20 cellular contexts compared by ENCODE assay signal in the genomic region with DNA sequence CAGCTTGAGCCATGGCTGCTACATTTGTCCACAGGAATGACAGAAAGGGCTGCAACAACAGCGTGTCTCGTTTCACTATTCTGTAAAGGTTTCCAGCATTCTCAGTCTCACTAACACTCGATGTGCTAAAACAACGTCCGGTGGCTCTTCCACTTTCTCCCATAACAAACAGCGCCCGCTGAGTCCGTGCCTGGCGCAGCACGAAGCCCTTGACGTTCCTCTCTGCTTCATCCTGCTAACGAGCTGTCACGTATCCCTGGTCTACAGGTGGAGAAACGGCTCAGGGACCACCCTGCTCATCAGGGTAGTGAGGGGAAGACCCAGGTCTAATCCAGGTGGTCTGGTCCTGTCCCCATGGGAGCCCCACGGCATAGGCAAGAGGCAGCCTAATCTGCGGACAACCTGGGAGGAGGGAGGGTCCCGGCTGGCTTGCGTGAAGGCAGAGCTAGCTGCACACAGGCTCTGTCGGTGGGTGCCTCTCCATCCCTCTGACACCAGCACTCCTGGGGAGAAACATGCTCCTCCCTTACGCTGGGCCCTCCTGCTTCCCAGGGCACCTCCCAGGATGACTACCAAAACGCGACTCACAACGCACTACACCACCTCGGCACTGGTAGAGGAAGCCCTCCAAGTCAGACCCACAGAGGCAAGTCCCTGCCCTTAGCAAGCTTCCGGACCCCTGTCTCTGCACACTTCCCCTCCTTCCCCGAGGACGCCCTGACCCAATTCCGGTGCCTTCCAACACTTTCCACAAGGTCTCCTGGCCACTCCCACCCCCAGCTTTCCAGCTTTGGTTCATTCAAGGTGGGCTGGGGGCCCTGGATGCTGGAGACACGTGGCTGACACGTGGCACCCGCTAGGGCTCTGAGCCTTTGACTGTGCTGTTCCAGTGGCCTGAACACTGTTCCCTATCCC. TPM values are rescaled to one million over a fixed set of nuclear protein-coding genes. Genes with fewer than 3 reads are reported as not detected.
DNase-seq lines count a peak whose midpoint lies in the region; ATAC-seq and TF ChIP-seq lines count a peak whose summit lies in the region.
"Had no signal": no experiment of that assay in that cellular context is flagged by ENCODE, and none has a peak within 500 bp of the region (broad histone marks: within the 10 kb centered on the region; RNA-seq: fewer than 3 reads in every experiment).

No MANE protein-coding gene starts in this region.

- H3K9me3 Mint-ChIP-seq in Caco-2 (ENCODE audit: unreplicated experiment) (no peaks in the 10 kb centered on the region), IgD-negative memory B cell (no peaks in the 10 kb centered on the region), chondrocyte (ENCODE audit: low read depth) (no peaks in the 10 kb centered on the region), nephron progenitor cell (no peaks in the 10 kb centered on the region)
- H3K9me3 Mint-ChIP-seq: activated T-helper 1 cell treated with anti-CD3 and anti-CD28 coated beads, Interleukin-12 subunit alpha, Interleukin-12 subunit beta, Interleukin-2, Interleukin-4 antibody, amounts not matched to agents 30 ng/mL and 10 ng/mL and 1 ng/mL, durations not matched to agents 14 hours and 24 hours and 36 hours; central memory CD8-positive, alpha-beta T cell; T-helper 1 cell treated with Interleukin-12 subunit alpha and Interleukin-12 subunit beta and Interleukin-4 antibody, amounts not matched to agents 30 μg/mL and 1 μg/mL, for 36 hours had no signal

- H3K9me3 ChIP-seq in Caco-2 = no peaks in the 10 kb centered on the region
- H3K9me3 ChIP-seq in T-helper 17 cell (ENCODE audit: control insufficient read depth, low read length, poor library complexity, severe bottlenecking) = no peaks in the 10 kb centered on the region
- H3K9me3 ChIP-seq: ovary had no signal

- no peaks in the 10 kb centered on the region for H3K4me1 ChIP-seq in Caco-2

- peaks cover 13% of the 10 kb centered on the region for H3K36me3 Mint-ChIP-seq in Caco-2 (ENCODE audit: insufficient read depth, unreplicated experiment)
- peaks cover 4% of the 10 kb centered on the region for H3K36me3 Mint-ChIP-seq in IgD-negative memory B cell
- H3K36me3 Mint-ChIP-seq in chondrocyte (ENCODE audit: low read depth) = no peaks in the 10 kb centered on the region
- H3K36me3 Mint-ChIP-seq in nephron progenitor cell (ENCODE audit: low read depth) = no peaks in the 10 kb centered on the region
- H3K36me3 Mint-ChIP-seq in T-helper 17 cell (ENCODE audit: low read depth) = no peaks in the 10 kb centered on the region

- TF ChIP-seq CTCF in Caco-2 (IDR thresholded peaks at IDR 0.05; ENCODE audit: insufficient read depth in 1 of 2, low read depth in 1 of 2, low read length in 1 of 2, severe bottlenecking in 1 of 2, unreplicated experiment in 1 of 2) = no peak
- TF ChIP-seq CTCF in chondrocyte (IDR thresholded peaks at IDR 0.05) = no peak
- no peak for TF ChIP-seq CTCF in nephron progenitor cell (IDR thresholded peaks at IDR 0.05)

- POLR2A ChIA-PET in Caco-2 (lab: Charles Lee) = no interaction called here

- H3K4me3 Mint-ChIP-seq in Caco-2 (ENCODE audit: unreplicated experiment) (no peak overlapping the region), IgD-negative memory B cell (peak overlapping the region; percentile 32 to 79 (median 55)), chondrocyte (ENCODE audit: unreplicated experiment) (no peak overlapping the region), nephron progenitor cell (no peak overlapping the region), T-helper 17 cell (no peak overlapping the region)
- H3K4me3 Mint-ChIP-seq: activated T-helper 1 cell treated with anti-CD3 and anti-CD28 coated beads, Interleukin-12 subunit alpha, Interleukin-12 subunit beta, Interleukin-2, Interleukin-4 antibody, amounts not matched to agents 30 ng/mL and 10 ng/mL and 1 ng/mL, durations not matched to agents 14 hours and 24 hours and 36 hours; central memory CD8-positive, alpha-beta T cell; T-helper 1 cell treated with Interleukin-12 subunit alpha and Interleukin-12 subunit beta and Interleukin-4 antibody, amounts not matched to agents 30 μg/mL and 1 μg/mL, for 36 hours had no signal

- H3K27me3 Mint-ChIP-seq in Caco-2 (ENCODE audit: insufficient read depth, unreplicated experiment) (no peaks in the 10 kb centered on the region), IgD-negative memory B cell (peaks cover 2% of the 10 kb centered on the region), chondrocyte (ENCODE audit: low read depth) (no peaks in the 10 kb centered on the region), nephron progenitor cell (ENCODE audit: low read depth, poor library complexity) (peaks cover 10% of the 10 kb centered on the region), T-helper 17 cell (no peaks in the 10 kb centered on the region)
- H3K27me3 Mint-ChIP-seq: central memory CD8-positive, alpha-beta T cell had no signal

- no peak for ATAC-seq in HG03045 (IDR thresholded peaks at IDR 0.05; ENCODE audit: unreplicated experiment)
- ATAC-seq in T-helper 17 cell = no peak
- ATAC-seq in HG03354 (IDR thresholded peaks at IDR 0.05; ENCODE audit: poor library complexity, severe bottlenecking, unreplicated experiment) = no peak

- H3K27ac Mint-ChIP-seq in Caco-2 (ENCODE audit: unreplicated experiment) = peak overlapping the region; percentile 67
- H3K27ac Mint-ChIP-seq in IgD-negative memory B cell = peak overlapping the region; percentile 45 to 95 (median 84)
- H3K27ac Mint-ChIP-seq in chondrocyte (ENCODE audit: unreplicated experiment) = no peak overlapping the region
- H3K27ac Mint-ChIP-seq in nephron progenitor cell = peak overlapping the region; percentile 93
- H3K27ac Mint-ChIP-seq in T-helper 17 cell = no peak overlapping the region
- H3K27ac Mint-ChIP-seq: activated T-helper 1 cell treated with anti-CD3 and anti-CD28 coated beads, Interleukin-12 subunit alpha, Interleukin-12 subunit beta, Interleukin-2, Interleukin-4 antibody, amounts not matched to agents 30 ng/mL and 10 ng/mL and 1 ng/mL, durations not matched to agents 14 hours and 24 hours and 36 hours; T-helper 1 cell treated with Interleukin-12 subunit alpha and Interleukin-12 subunit beta and Interleukin-4 antibody, amounts not matched to agents 30 μg/mL and 1 μg/mL, for 36 hours had no signal

- peaks cover 1% of the 10 kb centered on the region for H3K36me3 ChIP-seq in Caco-2 (ENCODE audit: control insufficient read depth, insufficient read depth, low read length)
- H3K36me3 ChIP-seq: ovary had no signal

- H3K27me3 ChIP-seq in Caco-2 (replicated peaks; ENCODE audit: control insufficient read depth, insufficient read depth, low read length) = no peaks in the 10 kb centered on the region
- H3K27me3 ChIP-seq: ovary had no signal

- intact Hi-C loops in Caco-2 (cut with micrococcal nuclease; ENCODE audit: unreplicated experiment) = no loop called here

- DNase-seq in Caco-2 (no peak), chondrocyte (ENCODE audit: low spot score) (peak; percentile 81), nephron progenitor cell (no peak), T-helper 17 cell (no peak), GM03348 (ENCODE audit: low spot score) (no peak)
- DNase-seq: activated CD4-positive, CD25-positive, alpha-beta regulatory T cell; COR-L47; effector CD8-positive, alpha-beta T cell; hippocampal formation; NCI-H146; NCI-H446 treated with DMSO at 0.1 percent for 48 hours; SHP77; stimulated activated CD4-positive, alpha-beta T cell treated with anti-CD3 and anti-CD28 coated beads, Interleukin-4, amount 100 ng/mL, for 24 hours had no signal

- CTCF ChIA-PET in Caco-2 (lab: Charles Lee) = no interaction called here

- H3K4me1 Mint-ChIP-seq in Caco-2 (ENCODE audit: low read depth, unreplicated experiment) = no peaks in the 10 kb centered on the region
- peaks cover 33 to 45% (median 42%) of the 10 kb centered on the region in 3 donors for H3K4me1 Mint-ChIP-seq in IgD-negative memory B cell
- peaks cover 16% of the 10 kb centered on the region for H3K4me1 Mint-ChIP-seq in chondrocyte (ENCODE audit: low read depth)
- peaks cover 68% of the 10 kb centered on the region for H3K4me1 Mint-ChIP-seq in nephron progenitor cell
- H3K4me1 Mint-ChIP-seq in T-helper 17 cell = peaks cover under 1% of the 10 kb centered on the region
- H3K4me1 Mint-ChIP-seq: central memory CD8-positive, alpha-beta T cell had no signal

- no peak overlapping the region for H3K4me3 ChIP-seq in Caco-2 (ENCODE audit: low read depth, low read length)
- H3K4me3 ChIP-seq: ovary had no signal

- BruUV-seq in Caco-2 (replicated peaks; lab: Mats Ljungman, UMichigan) = no TSS peak

RNA-seq across cellular contexts. Expression of a gene that starts 43.3 kb away (rescaled TPM):
- 51.8 and 55.3 TPM in 2 replicates for total RNA-seq in Caco-2 (2022)
- polyA plus RNA-seq in IgD-negative memory B cell = 28.7 TPM
- total RNA-seq in chondrocyte = 17.7 to 34.2 TPM (median 19.3 TPM) in 3 replicates
- total RNA-seq in T-helper 17 cell = 1 to 10 TPM; 3.5 to 5.5 TPM

Comparison
In these comparisons a context has a peak if more than half of its experiments do, and no peak if none do; other contexts are left out.
1. H3K27ac Mint-ChIP-seq: peak in Caco-2 (single experiment), IgD-negative memory B cell (3 of 3) and nephron progenitor cell (single experiment); none in chondrocyte (single experiment) and T-helper 17 cell (single experiment).
2. H3K4me3 Mint-ChIP-seq: peak in IgD-negative memory B cell (4 of 4); none in Caco-2 (single experiment), chondrocyte (single experiment), nephron progenitor cell (single experiment) and T-helper 17 cell (single experiment).